Comparison of ENCODE assay signal across 10 cellular contexts in genomic region chr10:43394868-43395267, GRCh38. TPM values are rescaled to one million over a fixed set of nuclear protein-coding genes. Genes with fewer than 3 reads are reported as not detected.
DNase-seq lines count a peak whose midpoint lies in the region; ATAC-seq, FAIRE-seq and TF ChIP-seq lines count a peak whose summit lies in the region.
"Had no signal": no experiment of that assay in that cellular context is flagged by ENCODE, and none has a peak within 500 bp of the region (broad histone marks: within the 10 kb centered on the region; RNA-seq: fewer than 3 reads in every experiment).

No MANE protein-coding gene starts in this region.

- peaks cover 81% of the 10 kb centered on the region for H3K4me1 Mint-ChIP-seq in activated naive CD8-positive, alpha-beta T cell (ENCODE audit: low read depth)
- H3K4me1 Mint-ChIP-seq in memory B cell = peaks cover 54% of the 10 kb centered on the region

- WGBS in HepG2 (ENCODE audit: low lambda C conversion rate) = 68% methylated on average over 6 of the region's 6 CpGs
- WGBS in right lobe of liver (ENCODE audit: insufficient coverage, low coverage, low lambda C conversion rate, missing lambda C conversion rate) = 35% methylated on average over 3 of the region's 6 CpGs

- no peak for TF ChIP-seq CTCF in HepG2 (CRISPR knock-in tag; IDR thresholded peaks at IDR 0.05)
- no peak for TF ChIP-seq CTCF in right lobe of liver (IDR thresholded peaks at IDR 0.05)
- no peak for TF ChIP-seq CTCF in upper lobe of right lung (IDR thresholded peaks at IDR 0.05)

- FAIRE-seq in HepG2 (lab: Jason Lieb, UNC) = no peak
- FAIRE-seq: bronchial epithelial cell had no signal

- no peak for TF ChIP-seq EP300 in HepG2 (IDR thresholded peaks at IDR 0.05; ENCODE audit: low read depth in 2 of 2, low read length in 2 of 2)
- no peak for TF ChIP-seq EP300 in HepG2 (CRISPR knock-in tag; IDR thresholded peaks at IDR 0.05; ENCODE audit: borderline replicate concordance)

- TF ChIP-seq POLR2A in HepG2 (IDR thresholded peaks at IDR 0.05; ENCODE audit: insufficient read depth in 1 of 2, low read depth in 2 of 2, low read length in 2 of 2) = no peak
- TF ChIP-seq POLR2A in right lobe of liver (IDR thresholded peaks at IDR 0.05) = no peak

- in situ Hi-C loops in HepG2 (cut with HindIII; ENCODE audit: extremely low pct_ligation_motif_present, low pct_unique_long_range_greater_than_20kb) = no loop called here

- POLR2A ChIA-PET in HepG2 (lab: Yijun Ruan, JAX) = interaction anchor here (1.1 to 5.6 kb wide), 3 partner anchors 9 to 25 kb away, joined by 3 to 39 read pairs (median 4); no protein-coding TSS in a partner anchor

- peaks cover 78% of the 10 kb centered on the region for H4K20me1 ChIP-seq in HepG2 (ENCODE audit: insufficient read depth, low read length)

- H3K4me3 Mint-ChIP-seq in activated naive CD8-positive, alpha-beta T cell = peak overlapping the region; percentile 90
- peak overlapping the region; percentile 59 for H3K4me3 Mint-ChIP-seq in memory B cell

- peak overlapping the region; percentile 99 for H3K27ac ChIP-seq in HepG2 (ENCODE audit: extremely low read length, insufficient read depth, low read length)
- peak overlapping the region in 1 of 3 donors; percentile 98 for H3K27ac ChIP-seq in right lobe of liver
- no peak overlapping the region for H3K27ac ChIP-seq in caudate nucleus (ENCODE audit: low read depth, low read length)
- no peak overlapping the region for H3K27ac ChIP-seq in upper lobe of right lung

- CTCF ChIA-PET in HepG2 (lab: Yijun Ruan, JAX; ENCODE audit: low intra/inter-chr PET ratio, low total read pairs) = no interaction called here

- no peak for ATAC-seq in HepG2
- ATAC-seq in right lobe of liver = no peak
- no peak for ATAC-seq in memory B cell (ENCODE audit: low read depth)
- no peak for ATAC-seq in GM18861 (IDR thresholded peaks at IDR 0.05; ENCODE audit: unreplicated experiment)
- no peak for ATAC-seq in upper lobe of right lung
- ATAC-seq: left lung had no signal

- no peak overlapping the region for H2AFZ ChIP-seq in HepG2 (ENCODE audit: low read length)

- H3K36me3 ChIP-seq in HepG2 (replicated peaks in 1 of 2; ENCODE audit: control insufficient read depth in 1 of 2, insufficient read depth in 2 of 2, low read length in 2 of 2) (peaks cover 19 to 50% of the 10 kb centered on the region in 2 experiments), right lobe of liver (peaks cover 0 to 47% (median 31%) of the 10 kb centered on the region in 4 donors), upper lobe of right lung (peaks cover 58% of the 10 kb centered on the region)

- no peaks in the 10 kb centered on the region for H3K9me3 Mint-ChIP-seq in activated naive CD8-positive, alpha-beta T cell (ENCODE audit: low read depth)
- H3K9me3 Mint-ChIP-seq in memory B cell = no peaks in the 10 kb centered on the region

- H3K27ac Mint-ChIP-seq in activated naive CD8-positive, alpha-beta T cell = peak overlapping the region; percentile 97
- peak overlapping the region; percentile 92 for H3K27ac Mint-ChIP-seq in memory B cell

- peak overlapping the region; percentile 96 for H3K9ac ChIP-seq in HepG2 (ENCODE audit: insufficient read depth, low read depth, low read length)

- H3K4me3 ChIP-seq in HepG2 (replicated peaks in 1 of 3; ENCODE audit: insufficient read depth in 1 of 3, low read depth in 2 of 3, low read length in 3 of 3) (peak overlapping the region; percentile 76 to 82 (median 79)), right lobe of liver (peak overlapping the region in 1 of 3 donors; percentile 86), upper lobe of right lung (no peak overlapping the region)

- DNase-seq in HepG2 (ENCODE audit: low spot score) (no peak), right lobe of liver (no peak), memory B cell (ENCODE audit: low spot score in 2 of 2) (no peak), caudate nucleus (lab: John Stamatoyannopoulos, UW) (no peak), NCI-H1417 (lab: John Stamatoyannopoulos, UW) (no peak), upper lobe of right lung (no peak)

- H3K4me2 ChIP-seq in HepG2 (ENCODE audit: low read depth, low read length) = peak overlapping the region; percentile 89

- H3K27me3 ChIP-seq in HepG2 (ENCODE audit: control insufficient read depth in 1 of 2, insufficient read depth in 2 of 2, low read length in 2 of 2) (no peaks in the 10 kb centered on the region; a peak in 1 of 5 replicates), right lobe of liver (no peaks in the 10 kb centered on the region), upper lobe of right lung (no peaks in the 10 kb centered on the region)
- H3K27me3 ChIP-seq: left lung had no signal

- H3K79me2 ChIP-seq in HepG2 (ENCODE audit: insufficient read depth, low read length) = peaks cover 88% of the 10 kb centered on the region

- no peaks in the 10 kb centered on the region for H3K27me3 Mint-ChIP-seq in activated naive CD8-positive, alpha-beta T cell
- no peaks in the 10 kb centered on the region for H3K27me3 Mint-ChIP-seq in memory B cell

- BruUV-seq in HepG2 (replicated peaks; lab: Mats Ljungman, UMichigan) = no TSS peak

- H3K9me3 ChIP-seq in HepG2 (ENCODE audit: low read length) (no peaks in the 10 kb centered on the region), right lobe of liver (no peaks in the 10 kb centered on the region), upper lobe of right lung (no peaks in the 10 kb centered on the region)
- H3K9me3 ChIP-seq: left lung had no signal

- no peak for TF ChIP-seq RAD21 in HepG2 (CRISPR knock-in tag; IDR thresholded peaks at IDR 0.05)

- H3K4me1 ChIP-seq in HepG2 (ENCODE audit: insufficient read depth, low read length) = peaks cover 79% of the 10 kb centered on the region
- peaks cover 0 to 49% (median 14%) of the 10 kb centered on the region in 4 donors for H3K4me1 ChIP-seq in right lobe of liver
- peaks cover 55% of the 10 kb centered on the region for H3K4me1 ChIP-seq in upper lobe of right lung

- H3K36me3 Mint-ChIP-seq in activated naive CD8-positive, alpha-beta T cell = peaks cover 24% of the 10 kb centered on the region
- H3K36me3 Mint-ChIP-seq in memory B cell = peaks cover 35% of the 10 kb centered on the region

- intact Hi-C loops in HepG2 (cut with micrococcal nuclease; ENCODE audit: unreplicated experiment) (loop anchor here (5.0 kb wide), 1 partner anchor 42 kb away; the partner anchor contains the start of gene ZNF487), right lobe of liver (cut with DNase I) (no loop called here), upper lobe of right lung (cut with DNase I) (no loop called here)

RNA-seq across cellular contexts. Expression of gene HNRNPF, which starts 14.1 kb away (rescaled TPM):
- 308 and 449 TPM in 2 replicates for total RNA-seq in HepG2 (2016; rRNA removed; fragmentation: Illumina TruSeq; extraction: Trizol)
- 44.9 and 49.9 TPM in 2 replicates for total RNA-seq in HepG2 (2016; cell fraction: cytosol; rRNA removed; fragmentation: Illumina TruSeq; extraction: Trizol; ENCODE audit: low read depth)
- 322 and 435 TPM in 2 replicates for total RNA-seq in HepG2 (2016; cell fraction: insoluble cytoplasmic fraction; rRNA removed; fragmentation: Illumina TruSeq; extraction: Trizol)
- 123 and 131 TPM in 2 replicates for total RNA-seq in HepG2 (2016; cell fraction: membrane; rRNA removed; fragmentation: Illumina TruSeq; extraction: Trizol)
- 111 and 121 TPM in 2 replicates for total RNA-seq in HepG2 (2016; cell fraction: nucleus; rRNA removed; fragmentation: Illumina TruSeq; extraction: Trizol)
- polyA plus RNA-seq in HepG2 (2011; rRNA removed) = 166 and 177 TPM in 2 replicates
- 147 and 166 TPM in 2 replicates for polyA plus RNA-seq in HepG2 (2011; cell fraction: cytosol; rRNA removed)
- polyA plus RNA-seq in HepG2 (2011; cell fraction: nucleus; rRNA removed) = 137 and 153 TPM in 2 replicates
- polyA plus RNA-seq in HepG2 (2012) = 134 and 169 TPM in 2 replicates
- 19.5 and 22.4 TPM in 2 replicates for polyA plus RNA-seq in HepG2 (2016; cell fraction: cytosol; fragmentation: Illumina TruSeq; extraction: Trizol; ENCODE audit: low read depth)
- 388 and 410 TPM in 2 replicates for polyA plus RNA-seq in HepG2 (2016; cell fraction: insoluble cytoplasmic fraction; fragmentation: Illumina TruSeq; extraction: Trizol; ENCODE audit: low read depth)
- polyA plus RNA-seq in HepG2 (2016; cell fraction: membrane; fragmentation: Illumina TruSeq; extraction: Trizol; ENCODE audit: low read depth) = 49.0 and 51.7 TPM in 2 replicates
- polyA plus RNA-seq in HepG2 (2016; cell fraction: nucleus; fragmentation: Illumina TruSeq; extraction: Trizol; ENCODE audit: insufficient read depth, low read depth) = 178 and 179 TPM in 2 replicates
- 271 and 284 TPM in 2 replicates for polyA minus RNA-seq in HepG2 (2011; rRNA and poly(A)+ RNA removed; ENCODE audit: low replicate concordance)
- polyA minus RNA-seq in HepG2 (2011; cell fraction: cytosol; rRNA and poly(A)+ RNA removed) = 121 and 128 TPM in 2 replicates
- polyA minus RNA-seq in HepG2 (2011; cell fraction: nucleus; rRNA and poly(A)+ RNA removed) = 64.2 and 75.8 TPM in 2 replicates
- 100 to 1,000 TPM; 106 to 160 (median 121) TPM for total RNA-seq in right lobe of liver
- 183 TPM for total RNA-seq in upper lobe of right lung

RNA-seq across cellular contexts. Expression of gene FXYD4, which starts 23.4 kb away (rescaled TPM):
- total RNA-seq in HepG2 (2016; rRNA removed; fragmentation: Illumina TruSeq; extraction: Trizol) (not detected in 2 replicates), right lobe of liver (not detected), upper lobe of right lung (1.1 TPM)
- total RNA-seq in HepG2 (2016; cell fraction: cytosol; rRNA removed; fragmentation: Illumina TruSeq; extraction: Trizol; ENCODE audit: low read depth) = not detected in 2 replicates
- total RNA-seq in HepG2 (2016; cell fraction: insoluble cytoplasmic fraction; rRNA removed; fragmentation: Illumina TruSeq; extraction: Trizol) = not detected in 2 replicates
- not detected in 2 replicates for total RNA-seq in HepG2 (2016; cell fraction: membrane; rRNA removed; fragmentation: Illumina TruSeq; extraction: Trizol)
- not detected in 2 replicates for total RNA-seq in HepG2 (2016; cell fraction: nucleus; rRNA removed; fragmentation: Illumina TruSeq; extraction: Trizol)
- polyA plus RNA-seq in HepG2 (2011; rRNA removed) = not detected in 2 replicates
- not detected in 2 replicates for polyA plus RNA-seq in HepG2 (2011; cell fraction: cytosol; rRNA removed)
- polyA plus RNA-seq in HepG2 (2011; cell fraction: nucleus; rRNA removed) = not detected in 2 replicates
- not detected in 2 replicates for polyA plus RNA-seq in HepG2 (2012)
- polyA plus RNA-seq in HepG2 (2016; cell fraction: cytosol; fragmentation: Illumina TruSeq; extraction: Trizol; ENCODE audit: low read depth) = not detected in 2 replicates
- polyA plus RNA-seq in HepG2 (2016; cell fraction: insoluble cytoplasmic fraction; fragmentation: Illumina TruSeq; extraction: Trizol; ENCODE audit: low read depth) = not detected in 2 replicates
- not detected in 2 replicates for polyA plus RNA-seq in HepG2 (2016; cell fraction: membrane; fragmentation: Illumina TruSeq; extraction: Trizol; ENCODE audit: low read depth)
- not detected in 2 replicates for polyA plus RNA-seq in HepG2 (2016; cell fraction: nucleus; fragmentation: Illumina TruSeq; extraction: Trizol; ENCODE audit: insufficient read depth, low read depth)
- 0.21 TPM in 1 of 2 replicates, not detected in the other for polyA minus RNA-seq in HepG2 (2011; rRNA and poly(A)+ RNA removed; ENCODE audit: low replicate concordance)
- not detected in 2 replicates for polyA minus RNA-seq in HepG2 (2011; cell fraction: cytosol; rRNA and poly(A)+ RNA removed)
- polyA minus RNA-seq in HepG2 (2011; cell fraction: nucleus; rRNA and poly(A)+ RNA removed) = not detected in 2 replicates
- total RNA-seq: bronchial epithelial cell had no signal

RNA-seq across cellular contexts. Expression of gene ZNF487, which starts 42.0 kb away (rescaled TPM):
- total RNA-seq in HepG2 (2016; rRNA removed; fragmentation: Illumina TruSeq; extraction: Trizol) = 6.1 and 7.4 TPM in 2 replicates
- total RNA-seq in HepG2 (2016; cell fraction: cytosol; rRNA removed; fragmentation: Illumina TruSeq; extraction: Trizol; ENCODE audit: low read depth) = 3.3 and 6.4 TPM in 2 replicates
- 6.3 and 8.8 TPM in 2 replicates for total RNA-seq in HepG2 (2016; cell fraction: insoluble cytoplasmic fraction; rRNA removed; fragmentation: Illumina TruSeq; extraction: Trizol)
- total RNA-seq in HepG2 (2016; cell fraction: membrane; rRNA removed; fragmentation: Illumina TruSeq; extraction: Trizol) = 5.5 and 7.7 TPM in 2 replicates
- total RNA-seq in HepG2 (2016; cell fraction: nucleus; rRNA removed; fragmentation: Illumina TruSeq; extraction: Trizol) = 3.5 and 6.0 TPM in 2 replicates
- 6.6 and 8.8 TPM in 2 replicates for polyA plus RNA-seq in HepG2 (2011; rRNA removed)
- 3.6 and 5.2 TPM in 2 replicates for polyA plus RNA-seq in HepG2 (2011; cell fraction: cytosol; rRNA removed)
- polyA plus RNA-seq in HepG2 (2011; cell fraction: nucleus; rRNA removed) = 1.8 and 13.7 TPM in 2 replicates
- polyA plus RNA-seq in HepG2 (2012) = 2.6 and 3.3 TPM in 2 replicates
- polyA plus RNA-seq in HepG2 (2016; cell fraction: cytosol; fragmentation: Illumina TruSeq; extraction: Trizol; ENCODE audit: low read depth) = 5.4 and 5.7 TPM in 2 replicates
- polyA plus RNA-seq in HepG2 (2016; cell fraction: insoluble cytoplasmic fraction; fragmentation: Illumina TruSeq; extraction: Trizol; ENCODE audit: low read depth) = 5.9 and 7.2 TPM in 2 replicates
- 6.0 and 8.7 TPM in 2 replicates for polyA plus RNA-seq in HepG2 (2016; cell fraction: membrane; fragmentation: Illumina TruSeq; extraction: Trizol; ENCODE audit: low read depth)
- 4.2 and 8.8 TPM in 2 replicates for polyA plus RNA-seq in HepG2 (2016; cell fraction: nucleus; fragmentation: Illumina TruSeq; extraction: Trizol; ENCODE audit: insufficient read depth, low read depth)
- polyA minus RNA-seq in HepG2 (2011; rRNA and poly(A)+ RNA removed; ENCODE audit: low replicate concordance) = 3.5 and 7.7 TPM in 2 replicates
- 1.1 and 1.7 TPM in 2 replicates for polyA minus RNA-seq in HepG2 (2011; cell fraction: cytosol; rRNA and poly(A)+ RNA removed)
- polyA minus RNA-seq in HepG2 (2011; cell fraction: nucleus; rRNA and poly(A)+ RNA removed) = 4.8 and 6.7 TPM in 2 replicates
- 1 to 10 TPM; 1.4 to 3.0 (median 1.8) TPM for total RNA-seq in right lobe of liver
- 5.6 TPM for total RNA-seq in upper lobe of right lung
